Comparison of ENCODE assay signal across 1 cellular context in the genomic region with DNA sequence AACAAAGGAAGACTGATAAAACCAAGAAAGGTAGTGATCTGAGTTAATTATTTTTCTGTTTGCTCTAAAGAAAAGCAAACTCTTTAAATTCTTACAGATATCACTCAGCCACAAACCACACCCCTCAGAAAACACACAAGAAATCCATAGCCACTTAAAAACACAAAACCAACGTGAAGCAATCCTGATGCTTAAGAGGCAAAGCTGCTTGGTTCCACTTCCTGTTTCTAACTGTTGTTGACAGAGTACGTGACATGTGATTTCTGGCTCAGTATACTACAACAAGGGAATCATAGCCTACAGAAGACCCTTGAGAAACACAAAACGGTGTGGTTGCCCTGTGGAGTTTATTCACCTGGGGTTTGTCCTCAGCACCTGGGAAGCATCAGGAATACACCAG.
TF ChIP-seq lines count a peak whose summit lies in the region.

No MANE protein-coding gene starts in this region.

TF ChIP-seq in H1, 55 proteins besides CTCF, POLR2A, EP300 and RAD21 (continued from another document):
- TF ChIP-seq, protein P1, sequence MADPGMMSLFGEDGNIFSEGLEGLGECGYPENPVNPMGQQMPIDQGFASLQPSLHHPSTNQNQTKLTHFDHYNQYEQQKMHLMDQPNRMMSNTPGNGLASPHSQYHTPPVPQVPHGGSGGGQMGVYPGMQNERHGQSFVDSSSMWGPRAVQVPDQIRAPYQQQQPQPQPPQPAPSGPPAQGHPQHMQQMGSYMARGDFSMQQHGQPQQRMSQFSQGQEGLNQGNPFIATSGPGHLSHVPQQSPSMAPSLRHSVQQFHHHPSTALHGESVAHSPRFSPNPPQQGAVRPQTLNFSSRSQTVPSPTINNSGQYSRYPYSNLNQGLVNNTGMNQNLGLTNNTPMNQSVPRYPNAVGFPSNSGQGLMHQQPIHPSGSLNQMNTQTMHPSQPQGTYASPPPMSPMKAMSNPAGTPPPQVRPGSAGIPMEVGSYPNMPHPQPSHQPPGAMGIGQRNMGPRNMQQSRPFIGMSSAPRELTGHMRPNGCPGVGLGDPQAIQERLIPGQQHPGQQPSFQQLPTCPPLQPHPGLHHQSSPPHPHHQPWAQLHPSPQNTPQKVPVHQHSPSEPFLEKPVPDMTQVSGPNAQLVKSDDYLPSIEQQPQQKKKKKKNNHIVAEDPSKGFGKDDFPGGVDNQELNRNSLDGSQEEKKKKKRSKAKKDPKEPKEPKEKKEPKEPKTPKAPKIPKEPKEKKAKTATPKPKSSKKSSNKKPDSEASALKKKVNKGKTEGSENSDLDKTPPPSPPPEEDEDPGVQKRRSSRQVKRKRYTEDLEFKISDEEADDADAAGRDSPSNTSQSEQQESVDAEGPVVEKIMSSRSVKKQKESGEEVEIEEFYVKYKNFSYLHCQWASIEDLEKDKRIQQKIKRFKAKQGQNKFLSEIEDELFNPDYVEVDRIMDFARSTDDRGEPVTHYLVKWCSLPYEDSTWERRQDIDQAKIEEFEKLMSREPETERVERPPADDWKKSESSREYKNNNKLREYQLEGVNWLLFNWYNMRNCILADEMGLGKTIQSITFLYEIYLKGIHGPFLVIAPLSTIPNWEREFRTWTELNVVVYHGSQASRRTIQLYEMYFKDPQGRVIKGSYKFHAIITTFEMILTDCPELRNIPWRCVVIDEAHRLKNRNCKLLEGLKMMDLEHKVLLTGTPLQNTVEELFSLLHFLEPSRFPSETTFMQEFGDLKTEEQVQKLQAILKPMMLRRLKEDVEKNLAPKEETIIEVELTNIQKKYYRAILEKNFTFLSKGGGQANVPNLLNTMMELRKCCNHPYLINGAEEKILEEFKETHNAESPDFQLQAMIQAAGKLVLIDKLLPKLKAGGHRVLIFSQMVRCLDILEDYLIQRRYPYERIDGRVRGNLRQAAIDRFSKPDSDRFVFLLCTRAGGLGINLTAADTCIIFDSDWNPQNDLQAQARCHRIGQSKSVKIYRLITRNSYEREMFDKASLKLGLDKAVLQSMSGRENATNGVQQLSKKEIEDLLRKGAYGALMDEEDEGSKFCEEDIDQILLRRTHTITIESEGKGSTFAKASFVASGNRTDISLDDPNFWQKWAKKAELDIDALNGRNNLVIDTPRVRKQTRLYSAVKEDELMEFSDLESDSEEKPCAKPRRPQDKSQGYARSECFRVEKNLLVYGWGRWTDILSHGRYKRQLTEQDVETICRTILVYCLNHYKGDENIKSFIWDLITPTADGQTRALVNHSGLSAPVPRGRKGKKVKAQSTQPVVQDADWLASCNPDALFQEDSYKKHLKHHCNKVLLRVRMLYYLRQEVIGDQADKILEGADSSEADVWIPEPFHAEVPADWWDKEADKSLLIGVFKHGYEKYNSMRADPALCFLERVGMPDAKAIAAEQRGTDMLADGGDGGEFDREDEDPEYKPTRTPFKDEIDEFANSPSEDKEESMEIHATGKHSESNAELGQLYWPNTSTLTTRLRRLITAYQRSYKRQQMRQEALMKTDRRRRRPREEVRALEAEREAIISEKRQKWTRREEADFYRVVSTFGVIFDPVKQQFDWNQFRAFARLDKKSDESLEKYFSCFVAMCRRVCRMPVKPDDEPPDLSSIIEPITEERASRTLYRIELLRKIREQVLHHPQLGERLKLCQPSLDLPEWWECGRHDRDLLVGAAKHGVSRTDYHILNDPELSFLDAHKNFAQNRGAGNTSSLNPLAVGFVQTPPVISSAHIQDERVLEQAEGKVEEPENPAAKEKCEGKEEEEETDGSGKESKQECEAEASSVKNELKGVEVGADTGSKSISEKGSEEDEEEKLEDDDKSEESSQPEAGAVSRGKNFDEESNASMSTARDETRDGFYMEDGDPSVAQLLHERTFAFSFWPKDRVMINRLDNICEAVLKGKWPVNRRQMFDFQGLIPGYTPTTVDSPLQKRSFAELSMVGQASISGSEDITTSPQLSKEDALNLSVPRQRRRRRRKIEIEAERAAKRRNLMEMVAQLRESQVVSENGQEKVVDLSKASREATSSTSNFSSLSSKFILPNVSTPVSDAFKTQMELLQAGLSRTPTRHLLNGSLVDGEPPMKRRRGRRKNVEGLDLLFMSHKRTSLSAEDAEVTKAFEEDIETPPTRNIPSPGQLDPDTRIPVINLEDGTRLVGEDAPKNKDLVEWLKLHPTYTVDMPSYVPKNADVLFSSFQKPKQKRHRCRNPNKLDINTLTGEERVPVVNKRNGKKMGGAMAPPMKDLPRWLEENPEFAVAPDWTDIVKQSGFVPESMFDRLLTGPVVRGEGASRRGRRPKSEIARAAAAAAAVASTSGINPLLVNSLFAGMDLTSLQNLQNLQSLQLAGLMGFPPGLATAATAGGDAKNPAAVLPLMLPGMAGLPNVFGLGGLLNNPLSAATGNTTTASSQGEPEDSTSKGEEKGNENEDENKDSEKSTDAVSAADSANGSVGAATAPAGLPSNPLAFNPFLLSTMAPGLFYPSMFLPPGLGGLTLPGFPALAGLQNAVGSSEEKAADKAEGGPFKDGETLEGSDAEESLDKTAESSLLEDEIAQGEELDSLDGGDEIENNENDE (IDR thresholded peaks at IDR 0.05; ENCODE audit: insufficient replicate concordance, low read length), result no peak
- TF ChIP-seq ASH2L (IDR thresholded peaks at IDR 0.05; ENCODE audit: low read length) (no peak), SRF (IDR thresholded peaks at IDR 0.05; ENCODE audit: low read depth, low read length) (no peak), KDM1A (IDR thresholded peaks at IDR 0.05; ENCODE audit: borderline replicate concordance, low read length) (no peak), RXRA (IDR thresholded peaks at IDR 0.05; ENCODE audit: insufficient read depth, low read depth, low read length) (no peak), KDM5A (IDR thresholded peaks at IDR 0.05; ENCODE audit: low read length) (no peak), CREB1 (IDR thresholded peaks at IDR 0.05) (no peak), GTF2F1 (IDR thresholded peaks at IDR 0.05; ENCODE audit: borderline replicate concordance, low read depth, low read length) (no peak), TAF7 (optimal IDR thresholded peaks at IDR 0.05; ENCODE audit: borderline replicate concordance, low read depth, low read length) (no peak), KDM4A (IDR thresholded peaks at IDR 0.05; ENCODE audit: low read depth, low read length, severe bottlenecking) (no peak)
- TF ChIP-seq, protein P2, sequence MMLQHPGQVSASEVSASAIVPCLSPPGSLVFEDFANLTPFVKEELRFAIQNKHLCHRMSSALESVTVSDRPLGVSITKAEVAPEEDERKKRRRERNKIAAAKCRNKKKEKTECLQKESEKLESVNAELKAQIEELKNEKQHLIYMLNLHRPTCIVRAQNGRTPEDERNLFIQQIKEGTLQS (IDR thresholded peaks at IDR 0.05; ENCODE audit: insufficient read depth, low read depth, low read length), result no peak
